ENCODE assay signal across 23 cellular contexts in genomic region chr3:47603332-47603731, GRCh38. TPM values are rescaled to one million over a fixed set of nuclear protein-coding genes. Genes with fewer than 3 reads are reported as not detected.
DNase-seq lines count a peak whose midpoint lies in the region; ATAC-seq, FAIRE-seq and TF ChIP-seq lines count a peak whose summit lies in the region.
"Had no signal": no experiment of that assay in that cellular context is flagged by ENCODE, and none has a peak within 500 bp of the region (broad histone marks: within the 10 kb centered on the region; RNA-seq: fewer than 3 reads in every experiment).

No MANE protein-coding gene starts in this region.

- intact Hi-C loops in HepG2 (cut with micrococcal nuclease; ENCODE audit: unreplicated experiment) (no loop called here), right lobe of liver (cut with DNase I) (no loop called here), left colon (cut with DNase I, micrococcal nuclease) (no loop called here), left ventricle myocardium inferior (cut with micrococcal nuclease) (no loop called here)

- H2AFZ ChIP-seq in HepG2 (ENCODE audit: low read length) (no peak overlapping the region), MM.1S (ENCODE audit: low read length) (no peak overlapping the region)

- TF ChIP-seq CTCF in HepG2 (CRISPR knock-in tag; IDR thresholded peaks at IDR 0.05) (no peak), right lobe of liver (IDR thresholded peaks at IDR 0.05) (no peak), MM.1S (IDR thresholded peaks at IDR 0.05; ENCODE audit: low read length) (no peak), left ventricle myocardium inferior (IDR thresholded peaks at IDR 0.05; ENCODE audit: borderline replicate concordance) (no peak)

- no peaks in the 10 kb centered on the region for H3K9me2 ChIP-seq in MM.1S (replicated peaks; ENCODE audit: insufficient read depth, low read length)

- no peak for TF ChIP-seq EP300 in HepG2 (IDR thresholded peaks at IDR 0.05; ENCODE audit: low read depth in 2 of 2, low read length in 2 of 2)
- no peak for TF ChIP-seq EP300 in HepG2 (CRISPR knock-in tag; IDR thresholded peaks at IDR 0.05; ENCODE audit: borderline replicate concordance)

- H3K79me2 ChIP-seq in HepG2 (ENCODE audit: insufficient read depth, low read length) (no peaks in the 10 kb centered on the region), MM.1S (ENCODE audit: low read length) (peaks cover 10% of the 10 kb centered on the region)

- ATAC-seq in HepG2 (no peak), right lobe of liver (no peak), left colon (peak; percentile 52), T-cell (replicated peaks in 1 of 4) (no peak)
- ATAC-seq: HCT116 had no signal

- TF ChIP-seq POLR2A in HepG2 (IDR thresholded peaks at IDR 0.05; ENCODE audit: insufficient read depth in 1 of 2, low read depth in 2 of 2, low read length in 2 of 2): no peak
- no peak for TF ChIP-seq POLR2A in right lobe of liver (IDR thresholded peaks at IDR 0.05)

- no TSS peak for BruUV-seq in HepG2 (replicated peaks; lab: Mats Ljungman, UMichigan)

- POLR2A ChIA-PET in HepG2 (lab: Yijun Ruan, JAX) (no interaction called here), T-cell (lab: Charles Lee) (no interaction called here)

- CTCF ChIA-PET in HepG2 (lab: Yijun Ruan, JAX; ENCODE audit: low intra/inter-chr PET ratio, low total read pairs) (no interaction called here), T-cell (lab: Charles Lee) (no interaction called here)

- in situ Hi-C loops in HepG2 (cut with HindIII; ENCODE audit: extremely low pct_ligation_motif_present, low pct_unique_long_range_greater_than_20kb): no loop called here

- H3K4me3 ChIP-seq in HepG2 (replicated peaks in 1 of 3; ENCODE audit: insufficient read depth in 1 of 3, low read depth in 2 of 3, low read length in 3 of 3) (no peak overlapping the region), right lobe of liver (no peak overlapping the region), MM.1S (ENCODE audit: low read length) (no peak overlapping the region), left ventricle myocardium inferior (no peak overlapping the region)

- H3K4me1 ChIP-seq in HepG2 (ENCODE audit: insufficient read depth, low read length) (no peaks in the 10 kb centered on the region), right lobe of liver (no peaks in the 10 kb centered on the region), MM.1S (ENCODE audit: low read length) (peaks cover 14% of the 10 kb centered on the region), left ventricle myocardium inferior (peaks cover 8% of the 10 kb centered on the region)
- H3K4me1 ChIP-seq: BE2C had no signal

- H3K4me2 ChIP-seq in HepG2 (ENCODE audit: low read depth, low read length) (no peak overlapping the region), MM.1S (ENCODE audit: low read depth, low read length) (peak overlapping the region; percentile 13; the same call in 1 of the 2 replicates)

- H3K9ac ChIP-seq in HepG2 (ENCODE audit: insufficient read depth, low read depth, low read length) (no peak overlapping the region), MM.1S (ENCODE audit: low read length) (no peak overlapping the region)

- H3K36me3 Mint-ChIP-seq in T-cell: peaks cover 39% of the 10 kb centered on the region

- no peaks in the 10 kb centered on the region for H3K9me3 Mint-ChIP-seq in T-cell
- H3K9me3 Mint-ChIP-seq: CD4-positive, alpha-beta memory T cell; HFFc6 had no signal

- H3K27ac ChIP-seq in HepG2 (ENCODE audit: extremely low read length, insufficient read depth, low read length) (no peak overlapping the region), right lobe of liver (no peak overlapping the region), MM.1S (ENCODE audit: low read length) (peak overlapping the region; percentile 3; the same call in 1 of the 2 replicates), left ventricle myocardium inferior (replicated peaks) (no peak overlapping the region)
- H3K27ac ChIP-seq: C4-2B, HL-60 had no signal

- DNase-seq in HepG2 (ENCODE audit: low spot score) (no peak), right lobe of liver (no peak), MM.1S (peak; percentile 76), left colon (no peak), amniotic stem cell (lab: John Stamatoyannopoulos, UW) (no peak), left ventricle myocardium inferior (no peak), T-cell (no peak)
- DNase-seq: ACHN; BE2C; CD4-positive, alpha-beta memory T cell; DMS153; DMS79; GDM1; GOT3; H7; HFFc6; IMR-90 had no signal

- no peaks in the 10 kb centered on the region for H3K9me3 ChIP-seq in HepG2 (ENCODE audit: low read length)
- H3K9me3 ChIP-seq in right lobe of liver: no peaks in the 10 kb centered on the region
- no peaks in the 10 kb centered on the region for H3K9me3 ChIP-seq in MM.1S (replicated peaks; ENCODE audit: insufficient read depth, low read length)
- H3K9me3 ChIP-seq in left ventricle myocardium inferior (replicated peaks): no peaks in the 10 kb centered on the region
- H3K9me3 ChIP-seq: BE2C had no signal

- H4K20me1 ChIP-seq in HepG2 (ENCODE audit: insufficient read depth, low read length): no peaks in the 10 kb centered on the region
- no peaks in the 10 kb centered on the region for H4K20me1 ChIP-seq in MM.1S (ENCODE audit: insufficient read depth, low read length)

- H3K4me3 Mint-ChIP-seq in T-cell: no peak overlapping the region
- H3K4me3 Mint-ChIP-seq: CD4-positive, alpha-beta memory T cell; HFFc6 had no signal

- no peaks in the 10 kb centered on the region for H3K27me3 Mint-ChIP-seq in T-cell
- H3K27me3 Mint-ChIP-seq: CD4-positive, alpha-beta memory T cell had no signal

- no peaks in the 10 kb centered on the region for H3K4me1 Mint-ChIP-seq in T-cell

- TF ChIP-seq RAD21 in HepG2 (CRISPR knock-in tag; IDR thresholded peaks at IDR 0.05): no peak

- H3F3A ChIP-seq in MM.1S (ENCODE audit: insufficient read depth, low read length): no peaks in the 10 kb centered on the region

- no peak overlapping the region for H3K27ac Mint-ChIP-seq in T-cell
- H3K27ac Mint-ChIP-seq: HFFc6 had no signal

- H3K27me3 ChIP-seq in HepG2 (ENCODE audit: control insufficient read depth in 1 of 2, insufficient read depth in 2 of 2, low read length in 2 of 2): no peaks in the 10 kb centered on the region
- H3K27me3 ChIP-seq in right lobe of liver: no peaks in the 10 kb centered on the region
- no peaks in the 10 kb centered on the region for H3K27me3 ChIP-seq in MM.1S (replicated peaks; ENCODE audit: insufficient read depth, low read length)
- H3K27me3 ChIP-seq in left ventricle myocardium inferior (ENCODE audit: low read depth): no peaks in the 10 kb centered on the region
- H3K27me3 ChIP-seq: BE2C had no signal

- H3K36me3 ChIP-seq in HepG2 (replicated peaks in 1 of 2; ENCODE audit: control insufficient read depth in 1 of 2, insufficient read depth in 2 of 2, low read length in 2 of 2): peaks cover 26 to 68% of the 10 kb centered on the region in 2 experiments
- H3K36me3 ChIP-seq in right lobe of liver: peaks cover 0 to 35% (median 2%) of the 10 kb centered on the region in 4 donors
- no peaks in the 10 kb centered on the region; the same call in 1 of the 2 replicates for H3K36me3 ChIP-seq in MM.1S (replicated peaks; ENCODE audit: insufficient read depth, low read length)
- peaks cover 47% of the 10 kb centered on the region for H3K36me3 ChIP-seq in left ventricle myocardium inferior

- FAIRE-seq in HepG2 (lab: Jason Lieb, UNC): no peak
- FAIRE-seq: A204.1, GM12892, GM18507 had no signal

TF ChIP-seq in HepG2, 621 proteins besides CTCF, POLR2A, EP300 and RAD21:
- TF ChIP-seq RBM22 (optimal IDR thresholded peaks at IDR 0.05; ENCODE audit: low read length) (peak; percentile 67), GATAD2A (CRISPR knock-in tag; IDR thresholded peaks at IDR 0.05) (no peak)

RNA-seq across cellular contexts. Expression of gene CSPG5, which starts 24.7 kb away (rescaled TPM):
- total RNA-seq in HepG2 (2016; rRNA removed; fragmentation: Illumina TruSeq; extraction: Trizol) (0.07 TPM in 1 of 2 replicates, not detected in the other), right lobe of liver (under 1 TPM in 5 of 6 experiments, not detected in 1; 0.18 to 0.39 (median 0.25) TPM), left colon (under 1 TPM; 0.46 to 0.47 TPM), left ventricle myocardium inferior (0.22 TPM), T-cell (under 1 TPM; 0.12 to 0.75 (median 0.36) TPM)
- total RNA-seq in HepG2 (2016; cell fraction: cytosol; rRNA removed; fragmentation: Illumina TruSeq; extraction: Trizol; ENCODE audit: low read depth): not detected in 2 replicates
- total RNA-seq in HepG2 (2016; cell fraction: insoluble cytoplasmic fraction; rRNA removed; fragmentation: Illumina TruSeq; extraction: Trizol): 0.11 TPM in 1 of 2 replicates, not detected in the other
- not detected in 2 replicates for total RNA-seq in HepG2 (2016; cell fraction: membrane; rRNA removed; fragmentation: Illumina TruSeq; extraction: Trizol)
- 0.25 and 0.37 TPM in 2 replicates for total RNA-seq in HepG2 (2016; cell fraction: nucleus; rRNA removed; fragmentation: Illumina TruSeq; extraction: Trizol)
- polyA plus RNA-seq in HepG2 (2011; rRNA removed): 0.10 and 0.15 TPM in 2 replicates
- polyA plus RNA-seq in HepG2 (2011; cell fraction: cytosol; rRNA removed): 0.05 and 0.06 TPM in 2 replicates
- polyA plus RNA-seq in HepG2 (2011; cell fraction: nucleus; rRNA removed): 0.11 and 0.23 TPM in 2 replicates
- 0.08 and 0.20 TPM in 2 replicates for polyA plus RNA-seq in HepG2 (2012)
- not detected in 2 replicates for polyA plus RNA-seq in HepG2 (2016; cell fraction: cytosol; fragmentation: Illumina TruSeq; extraction: Trizol; ENCODE audit: low read depth)
- polyA plus RNA-seq in HepG2 (2016; cell fraction: insoluble cytoplasmic fraction; fragmentation: Illumina TruSeq; extraction: Trizol; ENCODE audit: low read depth): not detected in 2 replicates
- polyA plus RNA-seq in HepG2 (2016; cell fraction: membrane; fragmentation: Illumina TruSeq; extraction: Trizol; ENCODE audit: low read depth): 0.11 TPM in 1 of 2 replicates, not detected in the other
- not detected in 2 replicates for polyA plus RNA-seq in HepG2 (2016; cell fraction: nucleus; fragmentation: Illumina TruSeq; extraction: Trizol; ENCODE audit: insufficient read depth, low read depth)
- 0.08 and 0.75 TPM in 2 replicates for polyA minus RNA-seq in HepG2 (2011; rRNA and poly(A)+ RNA removed; ENCODE audit: low replicate concordance)
- not detected in 2 replicates for polyA minus RNA-seq in HepG2 (2011; cell fraction: cytosol; rRNA and poly(A)+ RNA removed)
- polyA minus RNA-seq in HepG2 (2011; cell fraction: nucleus; rRNA and poly(A)+ RNA removed): 0.90 and 1.2 TPM in 2 replicates
- polyA plus RNA-seq: CD4-positive, alpha-beta memory T cell had no signal
